Comparison of ENCODE assay signal across 22 cellular contexts in the genomic region with DNA sequence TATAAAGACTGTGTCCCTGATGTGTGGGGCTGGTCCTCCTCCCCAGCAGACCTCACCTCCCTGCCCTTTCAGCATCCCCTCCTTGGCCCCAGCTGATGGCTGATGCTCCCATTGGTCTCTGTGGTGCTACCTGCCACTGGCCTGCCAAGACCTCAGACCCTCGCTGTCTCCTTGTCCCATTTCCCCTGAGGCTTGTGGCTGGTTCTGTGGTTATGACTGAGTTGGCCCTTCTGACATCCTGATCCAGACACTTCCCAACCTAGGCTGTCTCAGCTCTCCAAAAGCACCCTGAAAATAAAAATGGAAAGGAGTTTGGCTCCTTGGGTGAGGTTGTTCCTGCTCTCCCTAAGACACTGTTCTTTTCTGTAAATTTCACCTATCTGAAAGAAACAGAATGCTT.
A peak's percentile ranks its signal among the peaks of the same experiment; 100 is the strongest.
DNase-seq lines count a peak whose midpoint lies in the region; ATAC-seq and TF ChIP-seq lines count a peak whose summit lies in the region.
"Had no signal": no experiment of that assay in that cellular context is flagged by ENCODE, and none has a peak within 500 bp of the region (broad histone marks: within the 10 kb centered on the region; RNA-seq: fewer than 3 reads in every experiment).

No MANE protein-coding gene starts in this region.

- H3K4me3 ChIP-seq in NB4 (ENCODE audit: low read depth, low read length): no peak overlapping the region
- no peak overlapping the region for H3K4me3 ChIP-seq in mesenchymal stem cell (ENCODE audit: insufficient read depth in 1 of 2, low read depth in 1 of 2, low read length in 2 of 2)
- H3K4me3 ChIP-seq in tibial artery: peak overlapping the region in 1 of 2 donors; percentile 47
- no peak overlapping the region for H3K4me3 ChIP-seq in Karpas-422 (ENCODE audit: low read length)
- H3K4me3 ChIP-seq: colonic mucosa, GM12878, GM23338, lung had no signal

- intact Hi-C loops in tibial artery (cut with DNase I; ENCODE audit: low total_unique reads): no loop called here

- no peaks in the 10 kb centered on the region for H3K9me2 ChIP-seq in Karpas-422 (replicated peaks; ENCODE audit: insufficient read depth, low read length)

- H3K4me2 ChIP-seq in mesenchymal stem cell (ENCODE audit: low read length, poor library complexity, severe bottlenecking) (no peak overlapping the region), Karpas-422 (ENCODE audit: low read depth, low read length, poor library complexity, severe bottlenecking) (no peak overlapping the region)
- H3K4me2 ChIP-seq: GM23338 had no signal

- H3K4me1 ChIP-seq in mesenchymal stem cell (ENCODE audit: control insufficient read depth, insufficient read depth, low read depth, low read length) (peaks cover 3% of the 10 kb centered on the region), tibial artery (peaks cover 0 to 9% (median 3%) of the 10 kb centered on the region in 4 donors), Karpas-422 (ENCODE audit: low read length) (no peaks in the 10 kb centered on the region)
- H3K4me1 ChIP-seq: colonic mucosa had no signal

- TF ChIP-seq CTCF in NB4 (IDR thresholded peaks at IDR 0.05; ENCODE audit: low read depth, low read length): no peak
- TF ChIP-seq CTCF in tibial artery (IDR thresholded peaks at IDR 0.05): no peak

- no peak overlapping the region for H2AFZ ChIP-seq in mesenchymal stem cell (ENCODE audit: low read depth, low read length)
- H2AFZ ChIP-seq in Karpas-422 (ENCODE audit: low read length): no peak overlapping the region
- H2AFZ ChIP-seq: GM23338 had no signal

- H2BK15ac ChIP-seq in mesenchymal stem cell (ENCODE audit: low read depth, poor library complexity, severe bottlenecking): no peak overlapping the region

- H3K27ac ChIP-seq in mesenchymal stem cell (ENCODE audit: low read length, poor library complexity, severe bottlenecking) (no peak overlapping the region), tibial artery (peak overlapping the region; percentile 73 to 76), Karpas-422 (ENCODE audit: low read length) (no peak overlapping the region)
- H3K27ac ChIP-seq: colonic mucosa had no signal

- no peaks in the 10 kb centered on the region for H4K20me1 ChIP-seq in Karpas-422 (ENCODE audit: insufficient read depth, low read depth, low read length)

- no peak overlapping the region for H4K91ac ChIP-seq in mesenchymal stem cell (ENCODE audit: low read length)

- H3K23ac ChIP-seq in mesenchymal stem cell (ENCODE audit: low read length in 2 of 2): no peak overlapping the region

- peaks cover 0 to 16% of the 10 kb centered on the region in 2 experiments for H3K36me3 ChIP-seq in mesenchymal stem cell (ENCODE audit: control insufficient read depth in 1 of 2, insufficient read depth in 2 of 2, low read depth in 1 of 2, low read length in 2 of 2)
- no peaks in the 10 kb centered on the region for H3K36me3 ChIP-seq in tibial artery
- no peaks in the 10 kb centered on the region for H3K36me3 ChIP-seq in Karpas-422 (ENCODE audit: insufficient read depth, low read length)
- H3K36me3 ChIP-seq: colonic mucosa, esophagus squamous epithelium had no signal

- 86% methylated on average over 1 of the region's 1 CpG for WGBS in mesenchymal stem cell

- no peak for ATAC-seq in GM19035 (IDR thresholded peaks at IDR 0.05; ENCODE audit: unreplicated experiment)
- ATAC-seq: activated naive CD4-positive, alpha-beta T cell treated with anti-CD3 and anti-CD28 coated beads, Interleukin-2, amount 50 U/mL, for 72 hours; CD8-positive, alpha-beta T cell; GM12878; GM23338; stimulated activated naive CD8-positive, alpha-beta T cell treated with anti-CD3 and anti-CD28 coated beads, Interleukin-15, amount 100 ng/mL, for 72 hours had no signal

- H3K4ac ChIP-seq in mesenchymal stem cell (ENCODE audit: low read depth in 1 of 2, low read length in 2 of 2): no peak overlapping the region

- no peaks in the 10 kb centered on the region for H3K79me2 ChIP-seq in Karpas-422 (ENCODE audit: low read length)

- H3K79me1 ChIP-seq in mesenchymal stem cell (replicated peaks; ENCODE audit: low read length, poor library complexity, severe bottlenecking): no peaks in the 10 kb centered on the region

- peak overlapping the region in 1 of 2 experiments; percentile 29 for H2BK12ac ChIP-seq in mesenchymal stem cell (ENCODE audit: low read length in 2 of 2)

- H3K18ac ChIP-seq in mesenchymal stem cell (ENCODE audit: low read depth in 1 of 2, low read length in 2 of 2): no peak overlapping the region

- H3K9me3 ChIP-seq in mesenchymal stem cell (ENCODE audit: control insufficient read depth, low read length) (no peaks in the 10 kb centered on the region), tibial artery (no peaks in the 10 kb centered on the region), Karpas-422 (ENCODE audit: low read length) (no peaks in the 10 kb centered on the region)
- H3K9me3 ChIP-seq: colonic mucosa, esophagus squamous epithelium had no signal

- H3K14ac ChIP-seq in mesenchymal stem cell (ENCODE audit: low read length in 2 of 2): no peak overlapping the region

- H2AK5ac ChIP-seq in mesenchymal stem cell (ENCODE audit: low read length, severe bottlenecking): no peak overlapping the region

- no peak overlapping the region for H2BK120ac ChIP-seq in mesenchymal stem cell (ENCODE audit: low read depth, low read length)

- no peak overlapping the region for H2BK5ac ChIP-seq in mesenchymal stem cell (ENCODE audit: low read depth, low read length, poor library complexity, severe bottlenecking)

- DNase-seq in ELR (ENCODE audit: low read depth) (peak; percentile 38), NB4 (ENCODE audit: low read depth) (peak; percentile 69), mesenchymal stem cell (no peak), tibial artery (no peak), Karpas-422 (no peak)
- no peak for DNase-seq in stimulated activated CD4-positive, alpha-beta T cell treated with anti-CD3 and anti-CD28 coated beads, Interleukin-4, amount 100 ng/mL, for 4 hours
- DNase-seq: activated CD4-positive, alpha-beta T cell treated with anti-CD3 and anti-CD28 coated beads, Interleukin-2, amount 10 ng/mL, durations not matched to agents 24 days and 14 days; CD8-positive, alpha-beta T cell; colonic mucosa; endodermal cell; esophagus squamous epithelium; kidney glomerular epithelial cell; NCI-H1417 treated with DMSO at 0.1 percent for 48 hours; retina; stimulated activated CD4-positive, alpha-beta T cell treated with anti-CD3 and anti-CD28 coated beads, Interleukin-12 subunit alpha, Interleukin-12 subunit beta, amount 100 ng/mL, for 4 hours; stimulated activated naive CD8-positive, alpha-beta T cell treated with anti-CD3 and anti-CD28 coated beads, Interleukin-15, amount 100 ng/mL, for 72 hours; T-helper 2 cell had no signal

- H3K27me3 ChIP-seq in mesenchymal stem cell (ENCODE audit: control insufficient read depth in 1 of 2, insufficient read depth in 1 of 2, low read length in 2 of 2) (no peaks in the 10 kb centered on the region), tibial artery (no peaks in the 10 kb centered on the region), Karpas-422 (ENCODE audit: low read length) (no peaks in the 10 kb centered on the region; the same call in 1 of the 2 replicates)
- H3K27me3 ChIP-seq: colonic mucosa, esophagus squamous epithelium had no signal

- H3K9ac ChIP-seq in mesenchymal stem cell (ENCODE audit: low read length): peak overlapping the region; percentile 90
- no peak overlapping the region for H3K9ac ChIP-seq in Karpas-422 (ENCODE audit: low read length)

- TF ChIP-seq POLR2A in NB4 (IDR thresholded peaks at IDR 0.05; ENCODE audit: extremely low read depth, insufficient read length): no peak

- H4K8ac ChIP-seq in mesenchymal stem cell (ENCODE audit: low read length): no peak overlapping the region

Comparison
In these comparisons a context has a peak if more than half of its experiments do, and no peak if none do; other contexts are left out.
1. DNase-seq: peak in ELR (single experiment) and NB4 (single experiment); none in mesenchymal stem cell (single experiment), tibial artery (0 of 2), stimulated activated CD4-positive, alpha-beta T cell treated with anti-CD3 and anti-CD28 coated beads, Interleukin-4, amount 100 ng/mL, for 4 hours (0 of 2) and Karpas-422 (single experiment).
2. H3K27ac ChIP-seq: peak in tibial artery (2 of 2); none in mesenchymal stem cell (single experiment) and Karpas-422 (single experiment).